ENCODE assay signal across 1 cellular context in the genomic region with DNA sequence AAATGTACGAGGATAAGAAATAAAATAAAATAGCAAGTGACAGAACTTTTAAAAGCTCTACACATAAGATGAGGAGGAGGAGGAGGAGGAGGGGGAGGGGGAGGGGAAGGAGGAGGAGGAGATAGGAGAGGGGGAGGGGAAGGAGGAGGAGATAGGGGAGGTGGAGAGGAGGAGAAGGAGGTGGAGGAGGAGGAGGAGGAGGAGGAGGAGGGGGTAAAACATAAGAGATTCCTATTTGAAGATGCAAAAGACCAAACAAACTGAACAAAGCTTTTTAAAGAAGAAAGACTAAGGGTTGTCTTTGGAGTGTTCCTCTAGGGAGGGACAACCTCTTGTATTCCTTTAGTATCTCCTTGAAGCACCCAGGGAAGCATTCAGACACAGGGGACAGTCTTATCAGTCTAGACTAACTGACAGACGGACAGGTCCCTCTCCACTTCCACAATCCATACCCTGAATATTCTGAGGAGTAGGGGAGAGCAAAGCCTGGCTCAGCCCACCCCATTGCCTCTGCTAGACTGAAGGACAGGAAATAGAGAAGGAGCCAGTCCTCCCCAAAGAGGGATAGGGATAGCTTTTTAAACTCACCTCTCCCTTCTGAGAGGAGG.
TF ChIP-seq lines count a peak whose summit lies in the region.

No MANE protein-coding gene starts in this region.

TF ChIP-seq in GM23338, 12 proteins besides CTCF, POLR2A, EP300 and RAD21 (continued from another document):
- TF ChIP-seq, protein P1, sequence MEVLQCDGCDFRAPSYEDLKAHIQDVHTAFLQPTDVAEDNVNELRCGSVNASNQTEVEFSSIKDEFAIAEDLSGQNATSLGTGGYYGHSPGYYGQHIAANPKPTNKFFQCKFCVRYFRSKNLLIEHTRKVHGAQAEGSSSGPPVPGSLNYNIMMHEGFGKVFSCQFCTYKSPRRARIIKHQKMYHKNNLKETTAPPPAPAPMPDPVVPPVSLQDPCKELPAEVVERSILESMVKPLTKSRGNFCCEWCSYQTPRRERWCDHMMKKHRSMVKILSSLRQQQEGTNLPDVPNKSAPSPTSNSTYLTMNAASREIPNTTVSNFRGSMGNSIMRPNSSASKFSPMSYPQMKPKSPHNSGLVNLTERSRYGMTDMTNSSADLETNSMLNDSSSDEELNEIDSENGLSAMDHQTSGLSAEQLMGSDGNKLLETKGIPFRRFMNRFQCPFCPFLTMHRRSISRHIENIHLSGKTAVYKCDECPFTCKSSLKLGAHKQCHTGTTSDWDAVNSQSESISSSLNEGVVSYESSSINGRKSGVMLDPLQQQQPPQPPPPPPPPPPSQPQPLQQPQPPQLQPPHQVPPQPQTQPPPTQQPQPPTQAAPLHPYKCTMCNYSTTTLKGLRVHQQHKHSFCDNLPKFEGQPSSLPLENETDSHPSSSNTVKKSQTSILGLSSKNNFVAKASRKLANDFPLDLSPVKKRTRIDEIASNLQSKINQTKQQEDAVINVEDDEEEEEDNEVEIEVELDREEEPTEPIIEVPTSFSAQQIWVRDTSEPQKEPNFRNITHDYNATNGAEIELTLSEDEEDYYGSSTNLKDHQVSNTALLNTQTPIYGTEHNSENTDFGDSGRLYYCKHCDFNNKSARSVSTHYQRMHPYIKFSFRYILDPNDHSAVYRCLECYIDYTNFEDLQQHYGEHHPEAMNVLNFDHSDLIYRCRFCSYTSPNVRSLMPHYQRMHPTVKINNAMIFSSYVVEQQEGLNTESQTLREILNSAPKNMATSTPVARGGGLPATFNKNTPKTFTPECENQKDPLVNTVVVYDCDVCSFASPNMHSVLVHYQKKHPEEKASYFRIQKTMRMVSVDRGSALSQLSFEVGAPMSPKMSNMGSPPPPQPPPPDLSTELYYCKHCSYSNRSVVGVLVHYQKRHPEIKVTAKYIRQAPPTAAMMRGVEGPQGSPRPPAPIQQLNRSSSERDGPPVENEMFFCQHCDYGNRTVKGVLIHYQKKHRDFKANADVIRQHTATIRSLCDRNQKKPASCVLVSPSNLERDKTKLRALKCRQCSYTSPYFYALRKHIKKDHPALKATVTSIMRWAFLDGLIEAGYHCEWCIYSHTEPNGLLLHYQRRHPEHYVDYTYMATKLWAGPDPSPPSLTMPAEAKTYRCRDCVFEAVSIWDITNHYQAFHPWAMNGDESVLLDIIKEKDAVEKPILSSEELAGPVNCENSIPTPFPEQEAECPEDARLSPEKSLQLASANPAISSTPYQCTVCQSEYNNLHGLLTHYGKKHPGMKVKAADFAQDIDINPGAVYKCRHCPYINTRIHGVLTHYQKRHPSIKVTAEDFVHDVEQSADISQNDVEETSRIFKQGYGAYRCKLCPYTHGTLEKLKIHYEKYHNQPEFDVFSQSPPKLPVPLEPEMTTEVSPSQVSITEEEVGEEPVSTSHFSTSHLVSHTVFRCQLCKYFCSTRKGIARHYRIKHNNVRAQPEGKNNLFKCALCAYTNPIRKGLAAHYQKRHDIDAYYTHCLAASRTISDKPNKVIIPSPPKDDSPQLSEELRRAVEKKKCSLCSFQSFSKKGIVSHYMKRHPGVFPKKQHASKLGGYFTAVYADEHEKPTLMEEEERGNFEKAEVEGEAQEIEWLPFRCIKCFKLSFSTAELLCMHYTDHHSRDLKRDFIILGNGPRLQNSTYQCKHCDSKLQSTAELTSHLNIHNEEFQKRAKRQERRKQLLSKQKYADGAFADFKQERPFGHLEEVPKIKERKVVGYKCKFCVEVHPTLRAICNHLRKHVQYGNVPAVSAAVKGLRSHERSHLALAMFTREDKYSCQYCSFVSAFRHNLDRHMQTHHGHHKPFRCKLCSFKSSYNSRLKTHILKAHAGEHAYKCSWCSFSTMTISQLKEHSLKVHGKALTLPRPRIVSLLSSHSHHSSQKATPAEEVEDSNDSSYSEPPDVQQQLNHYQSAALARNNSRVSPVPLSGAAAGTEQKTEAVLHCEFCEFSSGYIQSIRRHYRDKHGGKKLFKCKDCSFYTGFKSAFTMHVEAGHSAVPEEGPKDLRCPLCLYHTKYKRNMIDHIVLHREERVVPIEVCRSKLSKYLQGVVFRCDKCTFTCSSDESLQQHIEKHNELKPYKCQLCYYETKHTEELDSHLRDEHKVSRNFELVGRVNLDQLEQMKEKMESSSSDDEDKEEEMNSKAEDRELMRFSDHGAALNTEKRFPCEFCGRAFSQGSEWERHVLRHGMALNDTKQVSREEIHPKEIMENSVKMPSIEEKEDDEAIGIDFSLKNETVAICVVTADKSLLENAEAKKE (CRISPR knock-in tag; IDR thresholded peaks at IDR 0.05), result no peak
- TF ChIP-seq ZNF114 (CRISPR knock-in tag; IDR thresholded peaks at IDR 0.05) (no peak), ZNF331 (CRISPR knock-in tag; IDR thresholded peaks at IDR 0.05; ENCODE audit: low read depth) (no peak), CREB1 (CRISPR knock-in tag; IDR thresholded peaks at IDR 0.05; ENCODE audit: low read depth) (no peak), EZH2phosphoT487 (IDR thresholded peaks at IDR 0.05; ENCODE audit: unreplicated experiment) (no peak), EZH2 (IDR thresholded peaks at IDR 0.05; ENCODE audit: low read depth, unreplicated experiment) (no peak), NANOG (IDR thresholded peaks at IDR 0.05; ENCODE audit: borderline replicate concordance) (no peak)
- TF ChIP-seq, protein P2, sequence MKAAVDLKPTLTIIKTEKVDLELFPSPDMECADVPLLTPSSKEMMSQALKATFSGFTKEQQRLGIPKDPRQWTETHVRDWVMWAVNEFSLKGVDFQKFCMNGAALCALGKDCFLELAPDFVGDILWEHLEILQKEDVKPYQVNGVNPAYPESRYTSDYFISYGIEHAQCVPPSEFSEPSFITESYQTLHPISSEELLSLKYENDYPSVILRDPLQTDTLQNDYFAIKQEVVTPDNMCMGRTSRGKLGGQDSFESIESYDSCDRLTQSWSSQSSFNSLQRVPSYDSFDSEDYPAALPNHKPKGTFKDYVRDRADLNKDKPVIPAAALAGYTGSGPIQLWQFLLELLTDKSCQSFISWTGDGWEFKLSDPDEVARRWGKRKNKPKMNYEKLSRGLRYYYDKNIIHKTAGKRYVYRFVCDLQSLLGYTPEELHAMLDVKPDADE (IDR thresholded peaks at IDR 0.05), result no peak
- TF ChIP-seq, protein P3, sequence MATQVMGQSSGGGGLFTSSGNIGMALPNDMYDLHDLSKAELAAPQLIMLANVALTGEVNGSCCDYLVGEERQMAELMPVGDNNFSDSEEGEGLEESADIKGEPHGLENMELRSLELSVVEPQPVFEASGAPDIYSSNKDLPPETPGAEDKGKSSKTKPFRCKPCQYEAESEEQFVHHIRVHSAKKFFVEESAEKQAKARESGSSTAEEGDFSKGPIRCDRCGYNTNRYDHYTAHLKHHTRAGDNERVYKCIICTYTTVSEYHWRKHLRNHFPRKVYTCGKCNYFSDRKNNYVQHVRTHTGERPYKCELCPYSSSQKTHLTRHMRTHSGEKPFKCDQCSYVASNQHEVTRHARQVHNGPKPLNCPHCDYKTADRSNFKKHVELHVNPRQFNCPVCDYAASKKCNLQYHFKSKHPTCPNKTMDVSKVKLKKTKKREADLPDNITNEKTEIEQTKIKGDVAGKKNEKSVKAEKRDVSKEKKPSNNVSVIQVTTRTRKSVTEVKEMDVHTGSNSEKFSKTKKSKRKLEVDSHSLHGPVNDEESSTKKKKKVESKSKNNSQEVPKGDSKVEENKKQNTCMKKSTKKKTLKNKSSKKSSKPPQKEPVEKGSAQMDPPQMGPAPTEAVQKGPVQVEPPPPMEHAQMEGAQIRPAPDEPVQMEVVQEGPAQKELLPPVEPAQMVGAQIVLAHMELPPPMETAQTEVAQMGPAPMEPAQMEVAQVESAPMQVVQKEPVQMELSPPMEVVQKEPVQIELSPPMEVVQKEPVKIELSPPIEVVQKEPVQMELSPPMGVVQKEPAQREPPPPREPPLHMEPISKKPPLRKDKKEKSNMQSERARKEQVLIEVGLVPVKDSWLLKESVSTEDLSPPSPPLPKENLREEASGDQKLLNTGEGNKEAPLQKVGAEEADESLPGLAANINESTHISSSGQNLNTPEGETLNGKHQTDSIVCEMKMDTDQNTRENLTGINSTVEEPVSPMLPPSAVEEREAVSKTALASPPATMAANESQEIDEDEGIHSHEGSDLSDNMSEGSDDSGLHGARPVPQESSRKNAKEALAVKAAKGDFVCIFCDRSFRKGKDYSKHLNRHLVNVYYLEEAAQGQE (IDR thresholded peaks at IDR 0.05; ENCODE audit: unreplicated experiment), result no peak
